In the genomic region with DNA sequence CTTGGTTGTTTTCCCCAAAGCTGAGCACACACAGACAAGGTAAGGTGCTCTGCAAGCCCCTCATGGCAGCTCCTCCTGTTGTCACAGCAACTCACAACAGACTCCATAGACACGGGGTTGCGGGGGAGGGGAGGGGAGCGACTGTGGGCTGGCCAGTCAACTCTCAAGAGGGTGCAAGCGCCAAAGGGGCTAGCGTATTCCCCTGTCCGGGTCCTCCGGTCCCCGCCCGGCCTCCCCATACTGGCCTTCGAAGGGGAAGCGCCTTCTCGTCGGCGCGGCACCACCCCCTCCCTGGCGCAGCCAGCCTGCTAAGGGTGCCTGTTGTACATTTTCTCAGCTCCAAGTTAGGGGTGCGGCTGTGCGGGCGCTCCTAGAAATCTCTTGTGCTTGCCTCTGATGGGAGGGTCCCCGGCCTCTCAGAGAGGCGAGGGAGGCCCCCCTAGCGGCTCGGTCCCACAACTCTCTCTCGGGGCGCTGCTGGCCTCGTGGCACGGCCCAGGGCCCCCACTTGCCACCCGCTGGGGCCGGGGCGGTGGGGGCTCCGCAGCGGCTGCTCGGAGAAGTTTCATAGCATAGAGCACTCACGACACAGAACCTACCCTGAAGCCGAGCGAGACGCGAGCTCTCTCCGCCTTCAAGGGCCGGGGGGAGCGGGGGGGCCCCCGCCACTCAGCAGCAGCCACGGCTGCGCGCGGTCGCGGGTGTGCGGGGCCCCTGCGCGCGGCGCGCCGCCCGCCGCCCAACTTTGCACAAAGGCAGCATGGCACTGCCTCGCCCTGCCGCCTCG, we compare ENCODE assay signal across 1 cellular context.
TF ChIP-seq lines count a peak whose summit lies in the region.

No MANE protein-coding gene starts in this region.

TF ChIP-seq in H1, 55 proteins besides CTCF, POLR2A, EP300 and RAD21:
- TF ChIP-seq ZNF274 (IDR thresholded peaks at IDR 0.05; ENCODE audit: borderline replicate concordance, extremely low read depth, low read length) (no peak), EZH2 (IDR thresholded peaks at IDR 0.05; ENCODE audit: low read depth, low read length, severe bottlenecking) (no peak), RXRA (IDR thresholded peaks at IDR 0.05; ENCODE audit: insufficient read depth, low read depth, low read length) (no peak), SIRT6 (IDR thresholded peaks at IDR 0.05; ENCODE audit: low read length) (no peak), TAF7 (optimal IDR thresholded peaks at IDR 0.05; ENCODE audit: borderline replicate concordance, low read depth, low read length) (no peak), POLR2AphosphoS5 (IDR thresholded peaks at IDR 0.05; ENCODE audit: low read depth, low read length) (peak; percentile 32; the same call in 1 of the 2 replicates), ASH2L (IDR thresholded peaks at IDR 0.05; ENCODE audit: low read length) (peak; percentile 70), SAP30 (IDR thresholded peaks at IDR 0.05; ENCODE audit: insufficient read depth, insufficient replicate concordance, low read length) (peak; percentile 61), BCL11A (IDR thresholded peaks at IDR 0.05; ENCODE audit: low read depth in 2 of 2, low read length in 2 of 2) (no peak), CTBP2 (IDR thresholded peaks at IDR 0.05; ENCODE audit: borderline replicate concordance, insufficient read depth, insufficient read length, low read length) (no peak), RBBP5 (IDR thresholded peaks at IDR 0.05; ENCODE audit: borderline replicate concordance, low read depth, low read length) (peak; percentile 74; the same call in 1 of the 2 replicates), CHD1 (IDR thresholded peaks at IDR 0.05; ENCODE audit: low read depth, low read length) (no peak), TCF12 (IDR thresholded peaks at IDR 0.05; ENCODE audit: low read depth, low read length) (no peak), E2F6 (IDR thresholded peaks at IDR 0.05) (no peak), MAX (IDR thresholded peaks at IDR 0.05) (peak; percentile 45), KDM1A (IDR thresholded peaks at IDR 0.05; ENCODE audit: borderline replicate concordance, low read length) (no peak), KDM4A (IDR thresholded peaks at IDR 0.05; ENCODE audit: low read depth, low read length, severe bottlenecking) (peak; percentile 45), NRF1 (IDR thresholded peaks at IDR 0.05; ENCODE audit: low read depth, low read length) (no peak), RNF2 (IDR thresholded peaks at IDR 0.05; ENCODE audit: borderline replicate concordance, low read depth, low read length, missing control alignments, poor library complexity, severe bottlenecking) (no peak), HDAC6 (IDR thresholded peaks at IDR 0.05; ENCODE audit: low read depth, low read length) (no peak), PHF8 (conservative IDR thresholded peaks at IDR 0.05; ENCODE audit: low read depth, low read length) (peak; percentile 60), TEAD4 (IDR thresholded peaks at IDR 0.05; ENCODE audit: low read depth, low read length) (no peak), CREB1 (IDR thresholded peaks at IDR 0.05) (no peak), TBP (IDR thresholded peaks at IDR 0.05; ENCODE audit: low read depth, low read length) (peak; percentile 31; the same call in 1 of the 2 replicates), BRCA1 (IDR thresholded peaks at IDR 0.05; ENCODE audit: low read depth, low read length) (no peak), EGR1 (IDR thresholded peaks at IDR 0.05; ENCODE audit: borderline replicate concordance, low read depth, low read length) (peak; percentile 73; the same call in 1 of the 2 replicates), POU5F1 (IDR thresholded peaks at IDR 0.05; ENCODE audit: low read depth, low read length) (no peak), FOSL1 (IDR thresholded peaks at IDR 0.05; ENCODE audit: insufficient read depth, low read depth, low read length) (no peak), SIN3A (conservative IDR thresholded peaks at IDR 0.05 in 1 of 2, IDR thresholded peaks at IDR 0.05 in 1 of 2; ENCODE audit: low read depth in 1 of 2, low read length in 2 of 2) (peak; percentile 60 to 66; a peak in 2 of 4 replicates), SP1 (IDR thresholded peaks at IDR 0.05; ENCODE audit: low read depth, low read length) (no peak), SUZ12 (IDR thresholded peaks at IDR 0.05; ENCODE audit: low read length) (no peak; the same call in 1 of the 2 replicates), SP4 (IDR thresholded peaks at IDR 0.05; ENCODE audit: low read length) (no peak; the same call in 1 of the 2 replicates), HDAC2 (IDR thresholded peaks at IDR 0.05; ENCODE audit: borderline replicate concordance in 1 of 2, low read depth in 2 of 2, low read length in 2 of 2) (0 out of 4 replicates have a peak, but pooled peaks of 1 of the 2 experiments have one; percentile 62), SRF (IDR thresholded peaks at IDR 0.05; ENCODE audit: low read depth, low read length) (no peak), CBX5 (IDR thresholded peaks at IDR 0.05; ENCODE audit: low read depth, low read length) (no peak), TAF1 (IDR thresholded peaks at IDR 0.05; ENCODE audit: low read depth, low read length) (peak; percentile 61), GTF2F1 (IDR thresholded peaks at IDR 0.05; ENCODE audit: borderline replicate concordance, low read depth, low read length) (no peak), YY1 (IDR thresholded peaks at IDR 0.05; ENCODE audit: low read depth, low read length) (peak; percentile 67; the same call in 1 of the 2 replicates), JUN (IDR thresholded peaks at IDR 0.05; ENCODE audit: low read depth, low read length) (no peak), MAFK (IDR thresholded peaks at IDR 0.05; ENCODE audit: low read depth, low read length) (no peak), SIX5 (IDR thresholded peaks at IDR 0.05; ENCODE audit: low read depth, low read length) (no peak), CEBPB (IDR thresholded peaks at IDR 0.05; ENCODE audit: low read depth, low read length) (no peak), GABPA (IDR thresholded peaks at IDR 0.05; ENCODE audit: borderline replicate concordance, insufficient read depth, low read length) (no peak), SP2 (IDR thresholded peaks at IDR 0.05; ENCODE audit: low read length) (no peak), BACH1 (IDR thresholded peaks at IDR 0.05; ENCODE audit: low read length) (peak; percentile 36; the same call in 1 of the 2 replicates), JUND (IDR thresholded peaks at IDR 0.05; ENCODE audit: low read length) (no peak), CHD2 (IDR thresholded peaks at IDR 0.05; ENCODE audit: low read length) (no peak), RFX5 (IDR thresholded peaks at IDR 0.05; ENCODE audit: borderline replicate concordance, low read depth, low read length) (no peak), KDM5A (IDR thresholded peaks at IDR 0.05; ENCODE audit: low read length) (no peak), NANOG (IDR thresholded peaks at IDR 0.05; ENCODE audit: insufficient read depth, low read depth, low read length, poor library complexity, severe bottlenecking) (no peak), CBX8 (IDR thresholded peaks at IDR 0.05; ENCODE audit: borderline replicate concordance, low read depth, low read length) (no peak), ATF2 (IDR thresholded peaks at IDR 0.05; ENCODE audit: low read length) (no peak)
- TF ChIP-seq, protein P1, sequence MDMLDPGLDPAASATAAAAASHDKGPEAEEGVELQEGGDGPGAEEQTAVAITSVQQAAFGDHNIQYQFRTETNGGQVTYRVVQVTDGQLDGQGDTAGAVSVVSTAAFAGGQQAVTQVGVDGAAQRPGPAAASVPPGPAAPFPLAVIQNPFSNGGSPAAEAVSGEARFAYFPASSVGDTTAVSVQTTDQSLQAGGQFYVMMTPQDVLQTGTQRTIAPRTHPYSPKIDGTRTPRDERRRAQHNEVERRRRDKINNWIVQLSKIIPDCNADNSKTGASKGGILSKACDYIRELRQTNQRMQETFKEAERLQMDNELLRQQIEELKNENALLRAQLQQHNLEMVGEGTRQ (IDR thresholded peaks at IDR 0.05; ENCODE audit: low read length): no peak
- TF ChIP-seq, protein P2, sequence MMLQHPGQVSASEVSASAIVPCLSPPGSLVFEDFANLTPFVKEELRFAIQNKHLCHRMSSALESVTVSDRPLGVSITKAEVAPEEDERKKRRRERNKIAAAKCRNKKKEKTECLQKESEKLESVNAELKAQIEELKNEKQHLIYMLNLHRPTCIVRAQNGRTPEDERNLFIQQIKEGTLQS (IDR thresholded peaks at IDR 0.05; ENCODE audit: insufficient read depth, low read depth, low read length): no peak
- TF ChIP-seq, protein P3, sequence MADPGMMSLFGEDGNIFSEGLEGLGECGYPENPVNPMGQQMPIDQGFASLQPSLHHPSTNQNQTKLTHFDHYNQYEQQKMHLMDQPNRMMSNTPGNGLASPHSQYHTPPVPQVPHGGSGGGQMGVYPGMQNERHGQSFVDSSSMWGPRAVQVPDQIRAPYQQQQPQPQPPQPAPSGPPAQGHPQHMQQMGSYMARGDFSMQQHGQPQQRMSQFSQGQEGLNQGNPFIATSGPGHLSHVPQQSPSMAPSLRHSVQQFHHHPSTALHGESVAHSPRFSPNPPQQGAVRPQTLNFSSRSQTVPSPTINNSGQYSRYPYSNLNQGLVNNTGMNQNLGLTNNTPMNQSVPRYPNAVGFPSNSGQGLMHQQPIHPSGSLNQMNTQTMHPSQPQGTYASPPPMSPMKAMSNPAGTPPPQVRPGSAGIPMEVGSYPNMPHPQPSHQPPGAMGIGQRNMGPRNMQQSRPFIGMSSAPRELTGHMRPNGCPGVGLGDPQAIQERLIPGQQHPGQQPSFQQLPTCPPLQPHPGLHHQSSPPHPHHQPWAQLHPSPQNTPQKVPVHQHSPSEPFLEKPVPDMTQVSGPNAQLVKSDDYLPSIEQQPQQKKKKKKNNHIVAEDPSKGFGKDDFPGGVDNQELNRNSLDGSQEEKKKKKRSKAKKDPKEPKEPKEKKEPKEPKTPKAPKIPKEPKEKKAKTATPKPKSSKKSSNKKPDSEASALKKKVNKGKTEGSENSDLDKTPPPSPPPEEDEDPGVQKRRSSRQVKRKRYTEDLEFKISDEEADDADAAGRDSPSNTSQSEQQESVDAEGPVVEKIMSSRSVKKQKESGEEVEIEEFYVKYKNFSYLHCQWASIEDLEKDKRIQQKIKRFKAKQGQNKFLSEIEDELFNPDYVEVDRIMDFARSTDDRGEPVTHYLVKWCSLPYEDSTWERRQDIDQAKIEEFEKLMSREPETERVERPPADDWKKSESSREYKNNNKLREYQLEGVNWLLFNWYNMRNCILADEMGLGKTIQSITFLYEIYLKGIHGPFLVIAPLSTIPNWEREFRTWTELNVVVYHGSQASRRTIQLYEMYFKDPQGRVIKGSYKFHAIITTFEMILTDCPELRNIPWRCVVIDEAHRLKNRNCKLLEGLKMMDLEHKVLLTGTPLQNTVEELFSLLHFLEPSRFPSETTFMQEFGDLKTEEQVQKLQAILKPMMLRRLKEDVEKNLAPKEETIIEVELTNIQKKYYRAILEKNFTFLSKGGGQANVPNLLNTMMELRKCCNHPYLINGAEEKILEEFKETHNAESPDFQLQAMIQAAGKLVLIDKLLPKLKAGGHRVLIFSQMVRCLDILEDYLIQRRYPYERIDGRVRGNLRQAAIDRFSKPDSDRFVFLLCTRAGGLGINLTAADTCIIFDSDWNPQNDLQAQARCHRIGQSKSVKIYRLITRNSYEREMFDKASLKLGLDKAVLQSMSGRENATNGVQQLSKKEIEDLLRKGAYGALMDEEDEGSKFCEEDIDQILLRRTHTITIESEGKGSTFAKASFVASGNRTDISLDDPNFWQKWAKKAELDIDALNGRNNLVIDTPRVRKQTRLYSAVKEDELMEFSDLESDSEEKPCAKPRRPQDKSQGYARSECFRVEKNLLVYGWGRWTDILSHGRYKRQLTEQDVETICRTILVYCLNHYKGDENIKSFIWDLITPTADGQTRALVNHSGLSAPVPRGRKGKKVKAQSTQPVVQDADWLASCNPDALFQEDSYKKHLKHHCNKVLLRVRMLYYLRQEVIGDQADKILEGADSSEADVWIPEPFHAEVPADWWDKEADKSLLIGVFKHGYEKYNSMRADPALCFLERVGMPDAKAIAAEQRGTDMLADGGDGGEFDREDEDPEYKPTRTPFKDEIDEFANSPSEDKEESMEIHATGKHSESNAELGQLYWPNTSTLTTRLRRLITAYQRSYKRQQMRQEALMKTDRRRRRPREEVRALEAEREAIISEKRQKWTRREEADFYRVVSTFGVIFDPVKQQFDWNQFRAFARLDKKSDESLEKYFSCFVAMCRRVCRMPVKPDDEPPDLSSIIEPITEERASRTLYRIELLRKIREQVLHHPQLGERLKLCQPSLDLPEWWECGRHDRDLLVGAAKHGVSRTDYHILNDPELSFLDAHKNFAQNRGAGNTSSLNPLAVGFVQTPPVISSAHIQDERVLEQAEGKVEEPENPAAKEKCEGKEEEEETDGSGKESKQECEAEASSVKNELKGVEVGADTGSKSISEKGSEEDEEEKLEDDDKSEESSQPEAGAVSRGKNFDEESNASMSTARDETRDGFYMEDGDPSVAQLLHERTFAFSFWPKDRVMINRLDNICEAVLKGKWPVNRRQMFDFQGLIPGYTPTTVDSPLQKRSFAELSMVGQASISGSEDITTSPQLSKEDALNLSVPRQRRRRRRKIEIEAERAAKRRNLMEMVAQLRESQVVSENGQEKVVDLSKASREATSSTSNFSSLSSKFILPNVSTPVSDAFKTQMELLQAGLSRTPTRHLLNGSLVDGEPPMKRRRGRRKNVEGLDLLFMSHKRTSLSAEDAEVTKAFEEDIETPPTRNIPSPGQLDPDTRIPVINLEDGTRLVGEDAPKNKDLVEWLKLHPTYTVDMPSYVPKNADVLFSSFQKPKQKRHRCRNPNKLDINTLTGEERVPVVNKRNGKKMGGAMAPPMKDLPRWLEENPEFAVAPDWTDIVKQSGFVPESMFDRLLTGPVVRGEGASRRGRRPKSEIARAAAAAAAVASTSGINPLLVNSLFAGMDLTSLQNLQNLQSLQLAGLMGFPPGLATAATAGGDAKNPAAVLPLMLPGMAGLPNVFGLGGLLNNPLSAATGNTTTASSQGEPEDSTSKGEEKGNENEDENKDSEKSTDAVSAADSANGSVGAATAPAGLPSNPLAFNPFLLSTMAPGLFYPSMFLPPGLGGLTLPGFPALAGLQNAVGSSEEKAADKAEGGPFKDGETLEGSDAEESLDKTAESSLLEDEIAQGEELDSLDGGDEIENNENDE (IDR thresholded peaks at IDR 0.05; ENCODE audit: insufficient replicate concordance, low read length): no peak
